ENCODE assay signal across 1 cellular context in the genomic region with DNA sequence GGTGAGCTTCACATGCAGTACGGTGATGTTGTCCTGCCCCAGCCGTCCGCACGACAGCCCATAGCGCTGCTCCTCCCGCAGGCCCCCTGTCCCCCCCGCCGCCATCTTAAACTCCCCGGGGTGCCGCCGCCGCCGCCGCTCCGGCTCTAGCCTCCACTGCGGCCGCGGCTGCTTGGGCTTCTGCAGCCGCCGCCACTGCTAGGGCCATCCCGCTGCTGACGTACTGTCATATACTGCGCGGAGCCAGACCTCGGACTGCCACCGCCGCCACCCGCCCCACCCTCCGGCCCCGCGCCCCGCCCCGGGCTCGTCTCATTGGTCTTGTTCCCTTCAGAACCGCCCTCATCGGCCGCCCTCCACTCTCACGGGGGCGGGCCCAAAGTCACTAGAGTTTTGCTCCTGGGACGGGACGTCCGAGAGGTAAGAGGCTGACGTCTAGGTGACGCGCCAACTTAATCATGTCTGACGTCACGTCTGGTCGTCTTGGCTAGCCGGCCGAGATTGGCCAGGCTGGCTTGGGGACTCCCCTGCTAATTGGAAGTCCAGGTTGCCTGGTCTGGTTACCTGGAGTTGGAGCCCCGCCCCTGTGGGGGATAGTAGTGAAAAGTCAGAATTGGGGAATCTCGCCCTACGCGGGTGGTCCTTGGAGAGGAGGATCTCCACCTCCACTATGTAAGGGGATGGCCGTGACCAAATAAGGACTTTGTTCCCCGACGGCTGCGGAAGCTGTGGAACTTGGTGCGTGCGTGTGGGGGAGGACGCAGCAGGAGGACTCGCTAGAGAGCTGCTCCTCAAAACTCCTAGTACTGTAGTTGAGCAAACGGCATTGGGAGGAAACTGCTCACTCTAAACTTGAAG.
TF ChIP-seq lines count a peak whose summit lies in the region.

A gene (minus strand): TSS at position 235 of the 858 bp plus-strand sequence. CDS start 130 bp downstream, at position 105.

TF ChIP-seq in K562, 482 proteins besides CTCF, POLR2A, EP300 and RAD21 (continued from another document and continues in another):
- TF ChIP-seq STAG1 (CRISPR knock-in tag; IDR thresholded peaks at IDR 0.05; ENCODE audit: borderline replicate concordance) (no peak), ZZZ3 (IDR thresholded peaks at IDR 0.05) (no peak), ZNF12 (CRISPR knock-in tag; IDR thresholded peaks at IDR 0.05) (no peak), CHCHD3 (CRISPR knock-in tag; IDR thresholded peaks at IDR 0.05) (no peak), CEBPB (tag; IDR thresholded peaks at IDR 0.05) (no peak), SAFB2 (IDR thresholded peaks at IDR 0.05; ENCODE audit: borderline replicate concordance, low read depth, low read length, severe bottlenecking) (no peak), KDM2B (CRISPR knock-in tag; IDR thresholded peaks at IDR 0.05) (no peak), EGR1 (conservative IDR thresholded peaks at IDR 0.05) (peak; percentile 73), CXXC5 (CRISPR knock-in tag; IDR thresholded peaks at IDR 0.05) (peak; percentile 83), RFX5 (IDR thresholded peaks at IDR 0.05; ENCODE audit: low read depth, low read length) (no peak), ZNF3 (CRISPR knock-in tag; IDR thresholded peaks at IDR 0.05) (no peak), KDM4B (IDR thresholded peaks at IDR 0.05; ENCODE audit: borderline replicate concordance in 2 of 2, low read depth in 1 of 2) (no peak), TGIF2 (CRISPR knock-in tag; IDR thresholded peaks at IDR 0.05) (no peak), ZNF124 (CRISPR knock-in tag; IDR thresholded peaks at IDR 0.05) (no peak), YBX1 (IDR thresholded peaks at IDR 0.05) (no peak), ZNF408 (CRISPR knock-in tag; IDR thresholded peaks at IDR 0.05; ENCODE audit: low read depth) (no peak), HDAC1 (IDR thresholded peaks at IDR 0.05) (peak in 1 of 2 experiments; percentile 53; a peak in 1 of 4 replicates), ZNF76 (CRISPR knock-in tag; IDR thresholded peaks at IDR 0.05; ENCODE audit: borderline replicate concordance) (no peak), STAT5B (CRISPR knock-in tag; IDR thresholded peaks at IDR 0.05) (no peak), NCOA1 (IDR thresholded peaks at IDR 0.05; ENCODE audit: low read depth) (peak; percentile 98), KHSRP (IDR thresholded peaks at IDR 0.05) (peak; percentile 97), TEAD2 (tag; IDR thresholded peaks at IDR 0.05) (no peak), ZNF830 (CRISPR knock-in tag; IDR thresholded peaks at IDR 0.05) (no peak), NELFE (IDR thresholded peaks at IDR 0.05; ENCODE audit: insufficient read depth, insufficient read length) (no peak), PHF8 (IDR thresholded peaks at IDR 0.05; ENCODE audit: borderline replicate concordance, low read length) (peak; percentile 25; the same call in 1 of the 2 replicates), ZFPM2 (CRISPR knock-in tag; IDR thresholded peaks at IDR 0.05) (no peak), ETV5 (CRISPR knock-in tag; IDR thresholded peaks at IDR 0.05; ENCODE audit: low read depth) (no peak), CBX5 (IDR thresholded peaks at IDR 0.05; ENCODE audit: borderline replicate concordance, low read depth) (no peak), SUPT5H (IDR thresholded peaks at IDR 0.05) (peak; percentile 67), SP2 (IDR thresholded peaks at IDR 0.05; ENCODE audit: extremely low read depth, low read depth, low read length, poor library complexity, severe bottlenecking) (no peak), U2AF1 (optimal IDR thresholded peaks at IDR 0.05; ENCODE audit: low read depth, low read length) (no peak), JUNB (CRISPR knock-in tag; conservative IDR thresholded peaks at IDR 0.05) (no peak), RBM39 (optimal IDR thresholded peaks at IDR 0.05; ENCODE audit: low read depth, low read length) (no peak), EP400 (IDR thresholded peaks at IDR 0.05) (peak; percentile 64; the same call in 1 of the 2 replicates), MTF1 (CRISPR knock-in tag; IDR thresholded peaks at IDR 0.05; ENCODE audit: borderline replicate concordance) (no peak), KLF10 (CRISPR knock-in tag; IDR thresholded peaks at IDR 0.05) (no peak), KLF16 (IDR thresholded peaks at IDR 0.05) (0 out of 2 replicates have a peak, but pooled peaks have one; percentile 14)
- TF ChIP-seq, protein P1, sequence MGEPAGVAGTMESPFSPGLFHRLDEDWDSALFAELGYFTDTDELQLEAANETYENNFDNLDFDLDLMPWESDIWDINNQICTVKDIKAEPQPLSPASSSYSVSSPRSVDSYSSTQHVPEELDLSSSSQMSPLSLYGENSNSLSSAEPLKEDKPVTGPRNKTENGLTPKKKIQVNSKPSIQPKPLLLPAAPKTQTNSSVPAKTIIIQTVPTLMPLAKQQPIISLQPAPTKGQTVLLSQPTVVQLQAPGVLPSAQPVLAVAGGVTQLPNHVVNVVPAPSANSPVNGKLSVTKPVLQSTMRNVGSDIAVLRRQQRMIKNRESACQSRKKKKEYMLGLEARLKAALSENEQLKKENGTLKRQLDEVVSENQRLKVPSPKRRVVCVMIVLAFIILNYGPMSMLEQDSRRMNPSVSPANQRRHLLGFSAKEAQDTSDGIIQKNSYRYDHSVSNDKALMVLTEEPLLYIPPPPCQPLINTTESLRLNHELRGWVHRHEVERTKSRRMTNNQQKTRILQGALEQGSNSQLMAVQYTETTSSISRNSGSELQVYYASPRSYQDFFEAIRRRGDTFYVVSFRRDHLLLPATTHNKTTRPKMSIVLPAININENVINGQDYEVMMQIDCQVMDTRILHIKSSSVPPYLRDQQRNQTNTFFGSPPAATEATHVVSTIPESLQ (CRISPR knock-in tag; IDR thresholded peaks at IDR 0.05), result no peak
- TF ChIP-seq, protein P2, sequence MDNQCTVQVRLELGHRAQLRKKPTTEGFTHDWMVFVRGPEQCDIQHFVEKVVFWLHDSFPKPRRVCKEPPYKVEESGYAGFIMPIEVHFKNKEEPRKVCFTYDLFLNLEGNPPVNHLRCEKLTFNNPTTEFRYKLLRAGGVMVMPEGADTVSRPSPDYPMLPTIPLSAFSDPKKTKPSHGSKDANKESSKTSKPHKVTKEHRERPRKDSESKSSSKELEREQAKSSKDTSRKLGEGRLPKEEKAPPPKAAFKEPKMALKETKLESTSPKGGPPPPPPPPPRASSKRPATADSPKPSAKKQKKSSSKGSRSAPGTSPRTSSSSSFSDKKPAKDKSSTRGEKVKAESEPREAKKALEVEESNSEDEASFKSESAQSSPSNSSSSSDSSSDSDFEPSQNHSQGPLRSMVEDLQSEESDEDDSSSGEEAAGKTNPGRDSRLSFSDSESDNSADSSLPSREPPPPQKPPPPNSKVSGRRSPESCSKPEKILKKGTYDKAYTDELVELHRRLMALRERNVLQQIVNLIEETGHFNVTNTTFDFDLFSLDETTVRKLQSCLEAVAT (IDR thresholded peaks at IDR 0.05), result peak in 1 of 2 experiments; percentile 73; a peak in 2 of 4 replicates
- TF ChIP-seq, protein P3, sequence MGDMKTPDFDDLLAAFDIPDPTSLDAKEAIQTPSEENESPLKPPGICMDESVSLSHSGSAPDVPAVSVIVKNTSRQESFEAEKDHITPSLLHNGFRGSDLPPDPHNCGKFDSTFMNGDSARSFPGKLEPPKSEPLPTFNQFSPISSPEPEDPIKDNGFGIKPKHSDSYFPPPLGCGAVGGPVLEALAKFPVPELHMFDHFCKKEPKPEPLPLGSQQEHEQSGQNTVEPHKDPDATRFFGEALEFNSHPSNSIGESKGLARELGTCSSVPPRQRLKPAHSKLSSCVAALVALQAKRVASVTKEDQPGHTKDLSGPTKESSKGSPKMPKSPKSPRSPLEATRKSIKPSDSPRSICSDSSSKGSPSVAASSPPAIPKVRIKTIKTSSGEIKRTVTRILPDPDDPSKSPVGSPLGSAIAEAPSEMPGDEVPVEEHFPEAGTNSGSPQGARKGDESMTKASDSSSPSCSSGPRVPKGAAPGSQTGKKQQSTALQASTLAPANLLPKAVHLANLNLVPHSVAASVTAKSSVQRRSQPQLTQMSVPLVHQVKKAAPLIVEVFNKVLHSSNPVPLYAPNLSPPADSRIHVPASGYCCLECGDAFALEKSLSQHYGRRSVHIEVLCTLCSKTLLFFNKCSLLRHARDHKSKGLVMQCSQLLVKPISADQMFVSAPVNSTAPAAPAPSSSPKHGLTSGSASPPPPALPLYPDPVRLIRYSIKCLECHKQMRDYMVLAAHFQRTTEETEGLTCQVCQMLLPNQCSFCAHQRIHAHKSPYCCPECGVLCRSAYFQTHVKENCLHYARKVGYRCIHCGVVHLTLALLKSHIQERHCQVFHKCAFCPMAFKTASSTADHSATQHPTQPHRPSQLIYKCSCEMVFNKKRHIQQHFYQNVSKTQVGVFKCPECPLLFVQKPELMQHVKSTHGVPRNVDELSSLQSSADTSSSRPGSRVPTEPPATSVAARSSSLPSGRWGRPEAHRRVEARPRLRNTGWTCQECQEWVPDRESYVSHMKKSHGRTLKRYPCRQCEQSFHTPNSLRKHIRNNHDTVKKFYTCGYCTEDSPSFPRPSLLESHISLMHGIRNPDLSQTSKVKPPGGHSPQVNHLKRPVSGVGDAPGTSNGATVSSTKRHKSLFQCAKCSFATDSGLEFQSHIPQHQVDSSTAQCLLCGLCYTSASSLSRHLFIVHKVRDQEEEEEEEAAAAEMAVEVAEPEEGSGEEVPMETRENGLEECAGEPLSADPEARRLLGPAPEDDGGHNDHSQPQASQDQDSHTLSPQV (IDR thresholded peaks at IDR 0.05), result no peak
- TF ChIP-seq, protein P4, sequence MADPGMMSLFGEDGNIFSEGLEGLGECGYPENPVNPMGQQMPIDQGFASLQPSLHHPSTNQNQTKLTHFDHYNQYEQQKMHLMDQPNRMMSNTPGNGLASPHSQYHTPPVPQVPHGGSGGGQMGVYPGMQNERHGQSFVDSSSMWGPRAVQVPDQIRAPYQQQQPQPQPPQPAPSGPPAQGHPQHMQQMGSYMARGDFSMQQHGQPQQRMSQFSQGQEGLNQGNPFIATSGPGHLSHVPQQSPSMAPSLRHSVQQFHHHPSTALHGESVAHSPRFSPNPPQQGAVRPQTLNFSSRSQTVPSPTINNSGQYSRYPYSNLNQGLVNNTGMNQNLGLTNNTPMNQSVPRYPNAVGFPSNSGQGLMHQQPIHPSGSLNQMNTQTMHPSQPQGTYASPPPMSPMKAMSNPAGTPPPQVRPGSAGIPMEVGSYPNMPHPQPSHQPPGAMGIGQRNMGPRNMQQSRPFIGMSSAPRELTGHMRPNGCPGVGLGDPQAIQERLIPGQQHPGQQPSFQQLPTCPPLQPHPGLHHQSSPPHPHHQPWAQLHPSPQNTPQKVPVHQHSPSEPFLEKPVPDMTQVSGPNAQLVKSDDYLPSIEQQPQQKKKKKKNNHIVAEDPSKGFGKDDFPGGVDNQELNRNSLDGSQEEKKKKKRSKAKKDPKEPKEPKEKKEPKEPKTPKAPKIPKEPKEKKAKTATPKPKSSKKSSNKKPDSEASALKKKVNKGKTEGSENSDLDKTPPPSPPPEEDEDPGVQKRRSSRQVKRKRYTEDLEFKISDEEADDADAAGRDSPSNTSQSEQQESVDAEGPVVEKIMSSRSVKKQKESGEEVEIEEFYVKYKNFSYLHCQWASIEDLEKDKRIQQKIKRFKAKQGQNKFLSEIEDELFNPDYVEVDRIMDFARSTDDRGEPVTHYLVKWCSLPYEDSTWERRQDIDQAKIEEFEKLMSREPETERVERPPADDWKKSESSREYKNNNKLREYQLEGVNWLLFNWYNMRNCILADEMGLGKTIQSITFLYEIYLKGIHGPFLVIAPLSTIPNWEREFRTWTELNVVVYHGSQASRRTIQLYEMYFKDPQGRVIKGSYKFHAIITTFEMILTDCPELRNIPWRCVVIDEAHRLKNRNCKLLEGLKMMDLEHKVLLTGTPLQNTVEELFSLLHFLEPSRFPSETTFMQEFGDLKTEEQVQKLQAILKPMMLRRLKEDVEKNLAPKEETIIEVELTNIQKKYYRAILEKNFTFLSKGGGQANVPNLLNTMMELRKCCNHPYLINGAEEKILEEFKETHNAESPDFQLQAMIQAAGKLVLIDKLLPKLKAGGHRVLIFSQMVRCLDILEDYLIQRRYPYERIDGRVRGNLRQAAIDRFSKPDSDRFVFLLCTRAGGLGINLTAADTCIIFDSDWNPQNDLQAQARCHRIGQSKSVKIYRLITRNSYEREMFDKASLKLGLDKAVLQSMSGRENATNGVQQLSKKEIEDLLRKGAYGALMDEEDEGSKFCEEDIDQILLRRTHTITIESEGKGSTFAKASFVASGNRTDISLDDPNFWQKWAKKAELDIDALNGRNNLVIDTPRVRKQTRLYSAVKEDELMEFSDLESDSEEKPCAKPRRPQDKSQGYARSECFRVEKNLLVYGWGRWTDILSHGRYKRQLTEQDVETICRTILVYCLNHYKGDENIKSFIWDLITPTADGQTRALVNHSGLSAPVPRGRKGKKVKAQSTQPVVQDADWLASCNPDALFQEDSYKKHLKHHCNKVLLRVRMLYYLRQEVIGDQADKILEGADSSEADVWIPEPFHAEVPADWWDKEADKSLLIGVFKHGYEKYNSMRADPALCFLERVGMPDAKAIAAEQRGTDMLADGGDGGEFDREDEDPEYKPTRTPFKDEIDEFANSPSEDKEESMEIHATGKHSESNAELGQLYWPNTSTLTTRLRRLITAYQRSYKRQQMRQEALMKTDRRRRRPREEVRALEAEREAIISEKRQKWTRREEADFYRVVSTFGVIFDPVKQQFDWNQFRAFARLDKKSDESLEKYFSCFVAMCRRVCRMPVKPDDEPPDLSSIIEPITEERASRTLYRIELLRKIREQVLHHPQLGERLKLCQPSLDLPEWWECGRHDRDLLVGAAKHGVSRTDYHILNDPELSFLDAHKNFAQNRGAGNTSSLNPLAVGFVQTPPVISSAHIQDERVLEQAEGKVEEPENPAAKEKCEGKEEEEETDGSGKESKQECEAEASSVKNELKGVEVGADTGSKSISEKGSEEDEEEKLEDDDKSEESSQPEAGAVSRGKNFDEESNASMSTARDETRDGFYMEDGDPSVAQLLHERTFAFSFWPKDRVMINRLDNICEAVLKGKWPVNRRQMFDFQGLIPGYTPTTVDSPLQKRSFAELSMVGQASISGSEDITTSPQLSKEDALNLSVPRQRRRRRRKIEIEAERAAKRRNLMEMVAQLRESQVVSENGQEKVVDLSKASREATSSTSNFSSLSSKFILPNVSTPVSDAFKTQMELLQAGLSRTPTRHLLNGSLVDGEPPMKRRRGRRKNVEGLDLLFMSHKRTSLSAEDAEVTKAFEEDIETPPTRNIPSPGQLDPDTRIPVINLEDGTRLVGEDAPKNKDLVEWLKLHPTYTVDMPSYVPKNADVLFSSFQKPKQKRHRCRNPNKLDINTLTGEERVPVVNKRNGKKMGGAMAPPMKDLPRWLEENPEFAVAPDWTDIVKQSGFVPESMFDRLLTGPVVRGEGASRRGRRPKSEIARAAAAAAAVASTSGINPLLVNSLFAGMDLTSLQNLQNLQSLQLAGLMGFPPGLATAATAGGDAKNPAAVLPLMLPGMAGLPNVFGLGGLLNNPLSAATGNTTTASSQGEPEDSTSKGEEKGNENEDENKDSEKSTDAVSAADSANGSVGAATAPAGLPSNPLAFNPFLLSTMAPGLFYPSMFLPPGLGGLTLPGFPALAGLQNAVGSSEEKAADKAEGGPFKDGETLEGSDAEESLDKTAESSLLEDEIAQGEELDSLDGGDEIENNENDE (IDR thresholded peaks at IDR 0.05; ENCODE audit: low read depth, low read length), result no peak
- TF ChIP-seq, protein P5, sequence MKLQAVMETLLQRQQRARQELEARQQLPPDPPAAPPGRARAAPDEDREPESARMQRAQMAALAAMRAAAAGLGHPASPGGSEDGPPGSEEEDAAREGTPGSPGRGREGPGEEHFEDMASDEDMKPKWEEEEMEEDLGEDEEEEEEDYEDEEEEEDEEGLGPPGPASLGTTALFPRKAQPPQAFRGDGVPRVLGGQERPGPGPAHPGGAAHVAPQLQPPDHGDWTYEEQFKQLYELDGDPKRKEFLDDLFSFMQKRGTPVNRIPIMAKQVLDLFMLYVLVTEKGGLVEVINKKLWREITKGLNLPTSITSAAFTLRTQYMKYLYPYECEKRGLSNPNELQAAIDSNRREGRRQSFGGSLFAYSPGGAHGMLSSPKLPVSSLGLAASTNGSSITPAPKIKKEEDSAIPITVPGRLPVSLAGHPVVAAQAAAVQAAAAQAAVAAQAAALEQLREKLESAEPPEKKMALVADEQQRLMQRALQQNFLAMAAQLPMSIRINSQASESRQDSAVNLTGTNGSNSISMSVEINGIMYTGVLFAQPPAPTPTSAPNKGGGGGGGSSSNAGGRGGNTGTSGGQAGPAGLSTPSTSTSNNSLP (IDR thresholded peaks at IDR 0.05; ENCODE audit: borderline replicate concordance, low read depth, low read length), result no peak
